In genomic region chr11:62905927-62906531, GRCh38 we compare ENCODE assay signal across 8 cellular contexts. TPM values are rescaled to one million over a fixed set of nuclear protein-coding genes. Genes with fewer than 3 reads are reported as not detected.
DNase-seq lines count a peak whose midpoint lies in the region; ATAC-seq and TF ChIP-seq lines count a peak whose summit lies in the region.

No MANE protein-coding gene starts in this region.

- intact Hi-C loops in CD8-positive, alpha-beta T cell (cut with DNase I, micrococcal nuclease), result loop anchor here (1.0 to 5.0 kb wide), 3 partner anchors 69 to 731 kb away; no protein-coding TSS in a partner anchor
- intact Hi-C loops in left colon (cut with DNase I, micrococcal nuclease), result loop anchor here (2.0 to 5.0 kb wide), 2 partner anchors 116 to 119 kb away; no protein-coding TSS in a partner anchor

- no peak overlapping the region for H3K27ac Mint-ChIP-seq in CD8-positive, alpha-beta T cell

- no peak overlapping the region for H3K27ac ChIP-seq in CD8-positive, alpha-beta T cell (ENCODE audit: low read depth, low read length)

- H3K27me3 Mint-ChIP-seq in CD8-positive, alpha-beta T cell (ENCODE audit: low read depth), result peaks cover 7% of the 10 kb centered on the region

- CTCF ChIA-PET in CD8-positive, alpha-beta T cell (lab: Charles Lee), result interaction anchor here (0.6 to 10.1 kb wide), 44 partner anchors 8 to 572 kb away, joined by 3 to 282 read pairs (median 6); partner anchors contain the start of genes CHRM1 and SLC22A8

- peak; percentile 61 to 88 (median 73) for DNase-seq in CD8-positive, alpha-beta T cell
- peak; percentile 70 for DNase-seq in HCEC 1CT
- peak; percentile 84 for DNase-seq in NCI-H2227 treated with DMSO at 0.1 percent for 48 hours (lab: John Stamatoyannopoulos, UW)
- peak; percentile 60 for DNase-seq in central memory CD4-positive, alpha-beta T cell
- peak; percentile 61 to 71 for DNase-seq in left colon
- DNase-seq in stimulated activated CD4-positive, alpha-beta T cell treated with anti-CD3 and anti-CD28 coated beads, Interleukin-2, amount 100 ng/mL, for 48 hours, result peak; percentile 84 to 85

- no peak overlapping the region for H3K4me3 ChIP-seq in CD8-positive, alpha-beta T cell (ENCODE audit: low read depth, low read length)

- H3K27me3 ChIP-seq in CD8-positive, alpha-beta T cell (ENCODE audit: insufficient read depth, low read length), result no peaks in the 10 kb centered on the region

- no peaks in the 10 kb centered on the region for H3K4me1 ChIP-seq in CD8-positive, alpha-beta T cell (ENCODE audit: insufficient read depth, low read length)

- TF ChIP-seq CTCF in CD8-positive, alpha-beta T cell (IDR thresholded peaks at IDR 0.05), result peak; percentile 96

- no peaks in the 10 kb centered on the region for H3K9me3 ChIP-seq in CD8-positive, alpha-beta T cell (ENCODE audit: low read length)

- H3K9me3 Mint-ChIP-seq in CD8-positive, alpha-beta T cell, result no peaks in the 10 kb centered on the region

- peaks cover 1% of the 10 kb centered on the region for H3K4me1 Mint-ChIP-seq in CD8-positive, alpha-beta T cell (ENCODE audit: low read depth)

- H3K36me3 Mint-ChIP-seq in CD8-positive, alpha-beta T cell, result no peaks in the 10 kb centered on the region

- H3K4me3 Mint-ChIP-seq in CD8-positive, alpha-beta T cell, result no peak overlapping the region

- POLR2A ChIA-PET in CD8-positive, alpha-beta T cell (lab: Charles Lee), result interaction anchor here (0.6 to 1.1 kb wide), 3 partner anchors 9 to 795 kb away, joined by 3 to 4 read pairs (median 3); no protein-coding TSS in a partner anchor

- peak; percentile 77 for ATAC-seq in CD8-positive, alpha-beta T cell
- peak; percentile 37 to 55 for ATAC-seq in activated CD4-positive, CD25-positive, alpha-beta regulatory T cell treated with anti-CD3 and anti-CD28 coated beads, Interleukin-2, amount 50 U/mL, for 24 hours
- ATAC-seq in left colon, result peak; percentile 60
- ATAC-seq in GM21390 (IDR thresholded peaks at IDR 0.05; ENCODE audit: unreplicated experiment), result no peak

- no peaks in the 10 kb centered on the region for H3K36me3 ChIP-seq in CD8-positive, alpha-beta T cell (ENCODE audit: insufficient read depth, low read length)

RNA-seq across cellular contexts. Expression of gene CHRM1, which starts 15.1 kb away (rescaled TPM):
- total RNA-seq in CD8-positive, alpha-beta T cell, result not detected
- under 1 TPM; 0.84 to 0.98 TPM for total RNA-seq in left colon

RNA-seq across cellular contexts. Expression of gene SLC3A2, which starts 25.3 kb away (rescaled TPM):
- total RNA-seq in CD8-positive, alpha-beta T cell, result 100 to 1,000 TPM; 212 to 245 TPM
- 100 to 1,000 TPM in 1 of 2 donors, 10 to 100 TPM in 1; 98.8 to 107 TPM for total RNA-seq in left colon
